Comparison of ENCODE assay signal across 2 cellular contexts in genomic region chrX:52160140-52160539, GRCh38. TPM values are rescaled to one million over a fixed set of nuclear protein-coding genes. Genes with fewer than 3 reads are reported as not detected.
"Had no signal": no experiment of that assay in that cellular context is flagged by ENCODE, and none has a peak within 500 bp of the region (broad histone marks: within the 10 kb centered on the region; RNA-seq: fewer than 3 reads in every experiment).

No MANE protein-coding gene starts in this region.

RNA-seq across cellular contexts. Expression of gene MAGED4, which starts 24.5 kb away (rescaled TPM):
- total RNA-seq: left lobe of liver had no signal
- polyA plus RNA-seq: immature natural killer cell had no signal
